12 cellular contexts compared by ENCODE assay signal in genomic region chr20:32444474-32445220, GRCh38.
DNase-seq lines count a peak whose midpoint lies in the region; ATAC-seq and TF ChIP-seq lines count a peak whose summit lies in the region.
"Had no signal": no experiment of that assay in that cellular context is flagged by ENCODE, and none has a peak within 500 bp of the region (broad histone marks: within the 10 kb centered on the region; RNA-seq: fewer than 3 reads in every experiment).

No MANE protein-coding gene starts in this region.

- in situ Hi-C loops in GM13977 (cut with MboI; ENCODE audit: low pct_unique_long_range_greater_than_20kb, low sequenced_read_pairs, unreplicated experiment), result no loop called here

- H3K27me3 Mint-ChIP-seq in activated T-cell treated with anti-CD3 and anti-CD28 coated beads, Interleukin-2, amount 50 U/mL, for 24 hours, result no peaks in the 10 kb centered on the region
- no peaks in the 10 kb centered on the region for H3K27me3 Mint-ChIP-seq in activated naive CD4-positive, alpha-beta T cell treated with anti-CD3 and anti-CD28 coated beads, Interleukin-2, amount 10 ng/mL, durations not matched to agents 7 days and 5 days

- H3K36me3 ChIP-seq in mesodermal cell (ENCODE audit: control insufficient read depth, insufficient read depth, low read length), result peaks cover 94% of the 10 kb centered on the region

- peak overlapping the region; percentile 89 for H3K27ac Mint-ChIP-seq in activated T-cell treated with anti-CD3 and anti-CD28 coated beads, Interleukin-2, amount 50 U/mL, for 24 hours
- H3K27ac Mint-ChIP-seq in activated naive CD4-positive, alpha-beta T cell treated with anti-CD3 and anti-CD28 coated beads, Interleukin-2, amount 10 ng/mL, durations not matched to agents 7 days and 5 days, result peak overlapping the region; percentile 42

- no peak overlapping the region for H3K4me3 Mint-ChIP-seq in activated T-cell treated with anti-CD3 and anti-CD28 coated beads, Interleukin-2, amount 50 U/mL, for 24 hours
- H3K4me3 Mint-ChIP-seq in activated naive CD4-positive, alpha-beta T cell treated with anti-CD3 and anti-CD28 coated beads, Interleukin-2, amount 10 ng/mL, durations not matched to agents 7 days and 5 days, result no peak overlapping the region

- no peaks in the 10 kb centered on the region for H3K9me3 ChIP-seq in mesodermal cell (ENCODE audit: control insufficient read depth, low read length)

- ATAC-seq in GM18498 (IDR thresholded peaks at IDR 0.05; ENCODE audit: unreplicated experiment), result no peak

- no peak overlapping the region for H3K4me3 ChIP-seq in mesodermal cell (ENCODE audit: extremely low read depth, insufficient read depth, low read length, poor library complexity, severe bottlenecking)
- H3K4me3 ChIP-seq: skin epidermis had no signal

- no peaks in the 10 kb centered on the region for H3K9me3 Mint-ChIP-seq in activated T-cell treated with anti-CD3 and anti-CD28 coated beads, Interleukin-2, amount 50 U/mL, for 24 hours
- no peaks in the 10 kb centered on the region for H3K9me3 Mint-ChIP-seq in activated naive CD4-positive, alpha-beta T cell treated with anti-CD3 and anti-CD28 coated beads, Interleukin-2, amount 10 ng/mL, durations not matched to agents 7 days and 5 days

- 80% methylated on average over 3 of the region's 7 CpGs; no CpG with 5 or more reads in 1 of the 2 experiments for WGBS in mesodermal cell (ENCODE audit: insufficient coverage in 2 of 2), 2 experiments

- peak overlapping the region; percentile 1 for H3K27ac ChIP-seq in mesodermal cell (ENCODE audit: low read depth, low read length, severe bottlenecking)
- H3K27ac ChIP-seq in temporal lobe (ENCODE audit: low read depth, low read length), result peak overlapping the region; percentile 70

- H3K36me3 Mint-ChIP-seq in activated T-cell treated with anti-CD3 and anti-CD28 coated beads, Interleukin-2, amount 50 U/mL, for 24 hours (ENCODE audit: low read depth), result peaks cover 72% of the 10 kb centered on the region
- H3K36me3 Mint-ChIP-seq in activated naive CD4-positive, alpha-beta T cell treated with anti-CD3 and anti-CD28 coated beads, Interleukin-2, amount 10 ng/mL, durations not matched to agents 7 days and 5 days, result peaks cover 48% of the 10 kb centered on the region

- H3K4me1 Mint-ChIP-seq in activated T-cell treated with anti-CD3 and anti-CD28 coated beads, Interleukin-2, amount 50 U/mL, for 24 hours (ENCODE audit: low read depth), result peaks cover 34% of the 10 kb centered on the region
- H3K4me1 Mint-ChIP-seq in activated naive CD4-positive, alpha-beta T cell treated with anti-CD3 and anti-CD28 coated beads, Interleukin-2, amount 10 ng/mL, durations not matched to agents 7 days and 5 days, result peaks cover 3% of the 10 kb centered on the region

- no peak for TF ChIP-seq CTCF in GM13977 (IDR thresholded peaks at IDR 0.05; ENCODE audit: extremely low read depth, insufficient read depth, missing control alignments)

- CTCF ChIA-PET in activated naive CD4-positive, alpha-beta T cell treated with anti-CD3 and anti-CD28 coated beads, Interleukin-2, amount 10 ng/mL, durations not matched to agents 7 days and 5 days (lab: Charles Lee), result interaction anchor here (0.7 kb wide), 1 partner anchor 12 kb away, joined by 3 read pairs; no protein-coding TSS in a partner anchor

- H3K4me1 ChIP-seq in mesodermal cell (ENCODE audit: control insufficient read depth, insufficient read depth, low read length, poor library complexity, severe bottlenecking), result peaks cover 19% of the 10 kb centered on the region

- DNase-seq in activated T-cell treated with anti-CD3 and anti-CD28 coated beads, Interleukin-2, amount 50 U/mL, for 24 hours, result no peak
- no peak for DNase-seq in activated T-cell treated with anti-CD3 and anti-CD28 coated beads for 4 hours
- peak; percentile 14 for DNase-seq in activated naive CD4-positive, alpha-beta T cell treated with anti-CD3 and anti-CD28 coated beads, Interleukin-2, amount 10 ng/mL, durations not matched to agents 7 days and 5 days
- no peak for DNase-seq in GM13977 (ENCODE audit: low spot score)
- no peak for DNase-seq in effector CD4-positive, alpha-beta T cell
- DNase-seq: amniotic stem cell, foreskin melanocyte, NCI-H226 had no signal
